ENCODE assay signal across 22 cellular contexts in the genomic region with DNA sequence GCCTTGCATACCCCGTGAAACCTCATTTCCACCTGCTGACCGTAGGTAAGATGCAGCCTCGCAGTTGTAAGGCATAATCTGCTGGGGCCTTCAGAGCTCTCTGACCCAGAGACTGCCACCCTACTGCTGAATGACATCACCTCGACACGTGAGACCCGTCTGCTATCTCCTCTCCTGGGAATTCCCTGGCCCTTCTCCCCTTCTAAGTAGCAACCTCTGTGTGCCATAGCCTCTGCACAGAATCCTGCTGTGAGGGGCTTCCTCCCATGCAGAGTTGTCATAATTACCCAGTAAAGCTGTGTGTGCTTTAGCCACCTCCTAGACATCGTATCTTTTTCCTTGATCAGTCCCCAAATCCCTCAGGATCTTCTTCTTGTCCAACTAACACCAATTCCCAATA.
"Had no signal": no experiment of that assay in that cellular context is flagged by ENCODE, and none has a peak within 500 bp of the region (broad histone marks: within the 10 kb centered on the region; RNA-seq: fewer than 3 reads in every experiment).

No MANE protein-coding gene starts in this region.

- H3K27ac Mint-ChIP-seq: activated CD4-positive, alpha-beta memory T cell treated with anti-CD3 and anti-CD28 coated beads for 36 hours; activated naive CD4-positive, alpha-beta T cell treated with anti-CD3 and anti-CD28 coated beads for 36 hours; natural killer cell; progenitor cell of endocrine pancreas; type B pancreatic cell had no signal

- H3K9me3 Mint-ChIP-seq: activated naive CD4-positive, alpha-beta T cell treated with anti-CD3 and anti-CD28 coated beads for 36 hours; type B pancreatic cell had no signal

- H3K4me1 Mint-ChIP-seq: natural killer cell had no signal

- ATAC-seq: left lung, natural killer cell had no signal

- DNase-seq: activated CD4-positive, alpha-beta memory T cell treated with anti-CD3 and anti-CD28 coated beads for 36 hours; activated CD4-positive, alpha-beta T cell treated with anti-CD3 and anti-CD28 coated beads for 48 hours; activated effector memory CD4-positive, alpha-beta T cell treated with Interleukin-2 at 50 U/mL for 16 hours; activated naive CD4-positive, alpha-beta T cell treated with anti-CD3 and anti-CD28 coated beads for 36 hours; activated T-cell treated with anti-CD3 and anti-CD28 coated beads, Interleukin-2, amount 50 U/mL, for 48 hours; amygdala; cerebellar nuclear complex; kidney glomerular epithelial cell; left lung; mammary epithelial cell; midbrain; natural killer cell; retina; spleen; stimulated activated CD4-positive, alpha-beta T cell treated with anti-CD3 and anti-CD28 coated beads, Interleukin-4, amount 100 ng/mL, for 1 hour; stimulated activated naive CD4-positive, alpha-beta T cell had no signal

- H3K36me3 ChIP-seq: left lung, spleen, vagina had no signal

- H3K4me3 ChIP-seq: coronary artery, left lung, spleen, thoracic aorta, vagina had no signal

- H3K27ac ChIP-seq: coronary artery, epithelial cell of prostate, left lung, spleen, thoracic aorta, vagina had no signal

- H3K4me3 Mint-ChIP-seq: activated CD4-positive, alpha-beta memory T cell treated with anti-CD3 and anti-CD28 coated beads for 36 hours; activated naive CD4-positive, alpha-beta T cell treated with anti-CD3 and anti-CD28 coated beads for 36 hours; natural killer cell; type B pancreatic cell had no signal

- H3K36me3 Mint-ChIP-seq: activated CD4-positive, alpha-beta memory T cell treated with anti-CD3 and anti-CD28 coated beads for 36 hours; natural killer cell; type B pancreatic cell had no signal

- H3K4me1 ChIP-seq: left lung, spleen, vagina had no signal

- H3K27me3 ChIP-seq: left lung, spleen, vagina had no signal

- H3K27me3 Mint-ChIP-seq: activated CD4-positive, alpha-beta memory T cell treated with anti-CD3 and anti-CD28 coated beads for 36 hours; type B pancreatic cell had no signal

- H3K9me3 ChIP-seq: left lung, spleen, thoracic aorta, vagina had no signal
